In genomic region chr15:63483521-63484371, GRCh38 we compare ENCODE assay signal across 14 cellular contexts. TPM values are rescaled to one million over a fixed set of nuclear protein-coding genes. Genes with fewer than 3 reads are reported as not detected.
DNase-seq lines count a peak whose midpoint lies in the region; ATAC-seq and TF ChIP-seq lines count a peak whose summit lies in the region.
"Had no signal": no experiment of that assay in that cellular context is flagged by ENCODE, and none has a peak within 500 bp of the region (broad histone marks: within the 10 kb centered on the region; RNA-seq: fewer than 3 reads in every experiment).

No MANE protein-coding gene starts in this region.

- H3K4me3 Mint-ChIP-seq in activated CD8-positive, alpha-beta T cell treated with anti-CD3 and anti-CD28 coated beads for 36 hours, result no peak overlapping the region
- H3K4me3 Mint-ChIP-seq: type B pancreatic cell had no signal

- H3K4me1 ChIP-seq in HUES6 (ENCODE audit: control insufficient read depth, insufficient read depth, low read length) (peaks cover 22% of the 10 kb centered on the region), left lung (peaks cover 16 to 91% of the 10 kb centered on the region in 2 donors)

- no peak for TF ChIP-seq CTCF in activated CD8-positive, alpha-beta T cell treated with anti-CD3 and anti-CD28 coated beads for 36 hours (IDR thresholded peaks at IDR 0.05)
- no peak for TF ChIP-seq CTCF in left lung (IDR thresholded peaks at IDR 0.05)
- no peak for TF ChIP-seq CTCF in dorsolateral prefrontal cortex (IDR thresholded peaks at IDR 0.05 in 54 of 56, conservative IDR thresholded peaks at IDR 0.05 in 2 of 56; ENCODE audit: low read depth in 1 of 56, partially characterized antibody in 56 of 56)

- CTCF ChIA-PET in activated CD8-positive, alpha-beta T cell treated with anti-CD3 and anti-CD28 coated beads for 36 hours (lab: Charles Lee), result interaction anchor here (0.8 to 7.6 kb wide), 11 partner anchors 8 to 585 kb away, joined by 3 to 53 read pairs (median 7); no protein-coding TSS in a partner anchor

- intact Hi-C loops in activated CD8-positive, alpha-beta T cell treated with anti-CD3 and anti-CD28 coated beads for 36 hours (cut with micrococcal nuclease), result no loop called here
- intact Hi-C loops in left lung (cut with DNase I), result no loop called here
- intact Hi-C loops in dorsolateral prefrontal cortex (cut with DNase I), result no loop called here

- ATAC-seq in activated CD8-positive, alpha-beta T cell treated with anti-CD3 and anti-CD28 coated beads for 36 hours, result peak; percentile 10
- ATAC-seq in left lung (no peak), GM19324 (IDR thresholded peaks at IDR 0.05; ENCODE audit: low FRiP score, unreplicated experiment) (no peak), HG03521 (IDR thresholded peaks at IDR 0.05; ENCODE audit: unreplicated experiment) (no peak)
- ATAC-seq: gastroesophageal sphincter had no signal

- H3K27ac ChIP-seq in HUES6 (ENCODE audit: low read depth, low read length), result peak overlapping the region; percentile 56; the same call in 1 of the 2 replicates
- peak overlapping the region; percentile 34 to 65 for H3K27ac ChIP-seq in left lung
- no peak overlapping the region for H3K27ac ChIP-seq in dorsolateral prefrontal cortex
- H3K27ac ChIP-seq: gastroesophageal sphincter had no signal

- no peak overlapping the region for H3K9ac ChIP-seq in HUES6 (ENCODE audit: low read length)

- no peaks in the 10 kb centered on the region for H3K9me3 Mint-ChIP-seq in activated CD8-positive, alpha-beta T cell treated with anti-CD3 and anti-CD28 coated beads for 36 hours
- H3K9me3 Mint-ChIP-seq: type B pancreatic cell had no signal

- no peaks in the 10 kb centered on the region for H3K27me3 Mint-ChIP-seq in activated CD8-positive, alpha-beta T cell treated with anti-CD3 and anti-CD28 coated beads for 36 hours

- H3K4me1 Mint-ChIP-seq in activated CD8-positive, alpha-beta T cell treated with anti-CD3 and anti-CD28 coated beads for 36 hours (ENCODE audit: low read depth), result peaks cover 71% of the 10 kb centered on the region

- H3K36me3 Mint-ChIP-seq in activated CD8-positive, alpha-beta T cell treated with anti-CD3 and anti-CD28 coated beads for 36 hours (ENCODE audit: low read depth), result no peaks in the 10 kb centered on the region
- H3K36me3 Mint-ChIP-seq: type B pancreatic cell had no signal

- H3K27me3 ChIP-seq in HUES6 (ENCODE audit: control insufficient read depth, insufficient read depth, low read length) (peaks cover 10% of the 10 kb centered on the region), left lung (no peaks in the 10 kb centered on the region), dorsolateral prefrontal cortex (peaks cover 0 to 3% (median 0%) of the 10 kb centered on the region in 45 donors)
- H3K27me3 ChIP-seq: gastroesophageal sphincter had no signal

- no peaks in the 10 kb centered on the region for H3K36me3 ChIP-seq in HUES6 (ENCODE audit: control insufficient read depth, insufficient read depth, low read length)
- no peaks in the 10 kb centered on the region for H3K36me3 ChIP-seq in left lung
- H3K36me3 ChIP-seq: gastroesophageal sphincter had no signal

- peak; percentile 82 for DNase-seq in CD1c-positive myeloid dendritic cell (ENCODE audit: extremely low spot score)
- DNase-seq in activated CD8-positive, alpha-beta T cell treated with anti-CD3 and anti-CD28 coated beads for 36 hours, result no peak
- DNase-seq in left lung, result no peak
- no peak for DNase-seq in NCI-H187 (lab: John Stamatoyannopoulos, UW)
- no peak for DNase-seq in dorsolateral prefrontal cortex
- DNase-seq: DND-41; NCI-H1092 treated with DMSO at 0.1 percent for 48 hours; stimulated activated CD4-positive, alpha-beta T cell treated with anti-CD3 and anti-CD28 coated beads, Interleukin-4, amount 100 ng/mL, for 1 hour; SW 1271 had no signal

- H3K4me3 ChIP-seq in HUES6 (ENCODE audit: low read depth, low read length), result no peak overlapping the region
- H3K4me3 ChIP-seq in left lung, result no peak overlapping the region
- H3K4me3 ChIP-seq in dorsolateral prefrontal cortex, result no peak overlapping the region
- H3K4me3 ChIP-seq: gastroesophageal sphincter had no signal

- peak overlapping the region; percentile 92 for H3K27ac Mint-ChIP-seq in activated CD8-positive, alpha-beta T cell treated with anti-CD3 and anti-CD28 coated beads for 36 hours
- H3K27ac Mint-ChIP-seq: type B pancreatic cell had no signal

- POLR2A ChIA-PET in activated CD8-positive, alpha-beta T cell treated with anti-CD3 and anti-CD28 coated beads for 36 hours (lab: Charles Lee), result interaction anchor here (0.7 to 4.3 kb wide), 6 partner anchors 13 to 117 kb away, joined by 3 to 34 read pairs (median 4); partner anchors contain the start of gene USP3

- no peaks in the 10 kb centered on the region for H3K9me3 ChIP-seq in HUES6 (ENCODE audit: control insufficient read depth, insufficient read depth, low read depth, low read length)
- H3K9me3 ChIP-seq in left lung, result no peaks in the 10 kb centered on the region
- H3K9me3 ChIP-seq: gastroesophageal sphincter had no signal

RNA-seq across cellular contexts. Expression of gene USP3, which starts 20.6 kb away (rescaled TPM):
- total RNA-seq in activated CD8-positive, alpha-beta T cell treated with anti-CD3 and anti-CD28 coated beads for 36 hours, result 10 to 100 TPM; 57.1 to 58.6 TPM
- total RNA-seq in left lung (10 to 100 TPM; 53.5 to 80.7 TPM), dorsolateral prefrontal cortex (10 to 100 TPM; 11.5 to 36.2 (median 21.9) TPM)

Comparison
In these comparisons a context has a peak if more than half of its experiments do, and no peak if none do; other contexts are left out.
1. H3K27ac ChIP-seq: peak in HUES6 (single experiment) and left lung (2 of 2); none in dorsolateral prefrontal cortex (0 of 59).